In genomic region chr10:122349758-122350355, GRCh38 we compare ENCODE assay signal across 19 cellular contexts. TPM values are rescaled to one million over a fixed set of nuclear protein-coding genes. Genes with fewer than 3 reads are reported as not detected.
DNase-seq lines count a peak whose midpoint lies in the region; ATAC-seq and TF ChIP-seq lines count a peak whose summit lies in the region.
"Had no signal": no experiment of that assay in that cellular context is flagged by ENCODE, and none has a peak within 500 bp of the region (broad histone marks: within the 10 kb centered on the region; RNA-seq: fewer than 3 reads in every experiment).

No MANE protein-coding gene starts in this region.

- no peak overlapping the region for H3K4me2 ChIP-seq in hepatocyte

- H3K9me2 ChIP-seq in hepatocyte (replicated peaks; ENCODE audit: insufficient read depth) = no peaks in the 10 kb centered on the region

- H3K27ac ChIP-seq in hepatocyte = peak overlapping the region; percentile 96
- H3K27ac ChIP-seq: 22Rv1 had no signal

- no peak for ATAC-seq in HG03565 (IDR thresholded peaks at IDR 0.05; ENCODE audit: unreplicated experiment)
- no peak for ATAC-seq in GM21526 (IDR thresholded peaks at IDR 0.05; ENCODE audit: low FRiP score, unreplicated experiment)
- no peak for ATAC-seq in left ventricle myocardium superior
- ATAC-seq: CD8-positive, alpha-beta T cell; GM12878 had no signal

- TF ChIP-seq CTCF in hepatocyte (IDR thresholded peaks at IDR 0.05; ENCODE audit: poor library complexity) = no peak

- H4K20me1 ChIP-seq in hepatocyte (ENCODE audit: insufficient read depth, poor library complexity, severe bottlenecking) = no peaks in the 10 kb centered on the region

- no peaks in the 10 kb centered on the region for H3K27me3 ChIP-seq in hepatocyte

- no peak overlapping the region for H2AFZ ChIP-seq in hepatocyte

- intact Hi-C loops in posterior vena cava (cut with DNase I) (loop anchor here in 1 of 2 donors (10.0 kb wide), 1 partner anchor 85 kb away; no protein-coding TSS in a partner anchor), left ventricle myocardium superior (cut with micrococcal nuclease) (loop anchor here (10.0 kb wide), 1 partner anchor 85 kb away; no protein-coding TSS in a partner anchor)

- H3K4me1 ChIP-seq in hepatocyte (ENCODE audit: insufficient read depth) = peaks cover 28% of the 10 kb centered on the region

- no peaks in the 10 kb centered on the region for H3K9me3 ChIP-seq in hepatocyte (ENCODE audit: low read depth)

- no peaks in the 10 kb centered on the region for H3K79me2 ChIP-seq in hepatocyte

- 63% methylated on average over 2 of the region's 2 CpGs for WGBS in hepatocyte (ENCODE audit: low lambda C conversion rate, missing lambda C conversion rate)

- no peaks in the 10 kb centered on the region for H3K36me3 ChIP-seq in hepatocyte (replicated peaks; ENCODE audit: insufficient read depth, low read depth)

- no peak overlapping the region for H3K4me3 ChIP-seq in hepatocyte
- H3K4me3 ChIP-seq: GM12878 had no signal

- peak; percentile 50 for DNase-seq in DMS53 (lab: John Stamatoyannopoulos, UW)
- DNase-seq in DMS53 treated with DMSO at 0.1 percent for 48 hours (lab: John Stamatoyannopoulos, UW; ENCODE audit: unreplicated experiment) = no peak
- peak; percentile 38 to 81 for DNase-seq in NCI-H526 (lab: John Stamatoyannopoulos, UW)
- DNase-seq in hepatocyte (ENCODE audit: low spot score) = peak; percentile 28
- peak; percentile 48 for DNase-seq in posterior vena cava (ENCODE audit: low spot score)
- no peak for DNase-seq in left ventricle myocardium superior
- DNase-seq: ACHN; C1 segment of cervical spinal cord; CD8-positive, alpha-beta T cell; Kasumi-1; NCI-H1417 treated with DMSO at 0.1 percent for 48 hours; NCI-H1930; NCI-H226; NCI-H524 treated with DMSO at 0.1 percent for 48 hours; Right ventricle myocardium superior had no signal

RNA-seq across cellular contexts. Expression of gene PLEKHA1, which starts 24.7 kb away (rescaled TPM):
- 60.9 and 62.6 TPM in 2 replicates for total RNA-seq in hepatocyte
- 54.0 and 60.2 TPM in 2 replicates for polyA plus RNA-seq in hepatocyte
- 10 to 100 TPM; 29.3 to 42.3 TPM for total RNA-seq in posterior vena cava
- 71.1 TPM for total RNA-seq in left ventricle myocardium superior

Comparison
In these comparisons a context has a peak if more than half of its experiments do, and no peak if none do; other contexts are left out.
1. DNase-seq: peak in DMS53 (single experiment), NCI-H526 (2 of 2), hepatocyte (single experiment) and posterior vena cava (single experiment); none in DMS53 treated with DMSO at 0.1 percent for 48 hours (single experiment) and left ventricle myocardium superior (single experiment).